23 cellular contexts compared by ENCODE assay signal in the genomic region with DNA sequence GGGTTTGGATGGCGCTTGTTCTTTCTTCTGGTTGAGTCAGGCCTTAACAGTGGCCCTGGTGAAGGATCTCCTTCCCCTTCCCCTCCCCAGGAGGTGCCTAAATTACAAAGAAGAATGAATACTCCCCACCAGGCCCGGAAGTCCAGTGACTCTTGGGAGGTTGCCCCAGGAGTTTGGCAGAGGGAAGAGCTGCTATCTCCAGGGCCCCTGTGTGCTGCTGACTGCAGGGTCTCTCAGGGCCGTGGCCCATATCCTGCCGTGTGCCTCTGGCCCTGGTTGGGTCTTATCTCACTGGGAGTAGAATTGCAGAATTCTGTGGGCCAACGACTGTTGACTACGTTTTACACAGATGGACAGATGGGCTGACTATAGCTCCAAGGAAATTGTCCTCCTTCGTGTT. TPM values are rescaled to one million over a fixed set of nuclear protein-coding genes. Genes with fewer than 3 reads are reported as not detected.
DNase-seq lines count a peak whose midpoint lies in the region; ATAC-seq, FAIRE-seq and TF ChIP-seq lines count a peak whose summit lies in the region.
"Had no signal": no experiment of that assay in that cellular context is flagged by ENCODE, and none has a peak within 500 bp of the region (broad histone marks: within the 10 kb centered on the region; RNA-seq: fewer than 3 reads in every experiment).

No MANE protein-coding gene starts in this region.

- TF ChIP-seq POLR2A in NB4 (IDR thresholded peaks at IDR 0.05; ENCODE audit: extremely low read depth, insufficient read length) (no peak), K562 (conservative IDR thresholded peaks at IDR 0.05) (no peak), sigmoid colon (IDR thresholded peaks at IDR 0.05) (no peak)

- TF ChIP-seq EP300 in K562 (IDR thresholded peaks at IDR 0.05; ENCODE audit: low read length) (no peak), sigmoid colon (IDR thresholded peaks at IDR 0.05) (no peak)

- H2AFZ ChIP-seq in K562 (ENCODE audit: low read depth, low read length), result no peak overlapping the region

- no peak for TF ChIP-seq RAD21 in K562 (CRISPR knock-in tag; conservative IDR thresholded peaks at IDR 0.05 in 1 of 2, IDR thresholded peaks at IDR 0.05 in 1 of 2)

- H3K9me3 ChIP-seq in K562 (replicated peaks; ENCODE audit: control insufficient read depth, insufficient read depth, low read depth, low read length), result no peaks in the 10 kb centered on the region
- H3K9me3 ChIP-seq in sigmoid colon, result no peaks in the 10 kb centered on the region
- H3K9me3 ChIP-seq: BLaER1 had no signal

- H3K27me3 ChIP-seq in K562 (ENCODE audit: control insufficient read depth in 2 of 2, insufficient read depth in 2 of 2, low read length in 2 of 2), result no peaks in the 10 kb centered on the region
- H3K27me3 ChIP-seq in sigmoid colon, result no peaks in the 10 kb centered on the region
- H3K27me3 ChIP-seq: BLaER1 had no signal

- peak overlapping the region; percentile 39; the same call in 2 of the 3 replicates for H3K27ac ChIP-seq in K562 (ENCODE audit: extremely low read depth, low read depth, low read length)
- peak overlapping the region; percentile 9 to 29 (median 14) for H3K27ac ChIP-seq in sigmoid colon
- H3K27ac ChIP-seq: BLaER1, KMS-11 had no signal

- H3K4me3 ChIP-seq in NB4 (ENCODE audit: low read depth, low read length) (no peak overlapping the region), K562 (no peak overlapping the region), sigmoid colon (no peak overlapping the region)
- H3K4me3 ChIP-seq: BLaER1 had no signal

- TF ChIP-seq CTCF in NB4 (IDR thresholded peaks at IDR 0.05; ENCODE audit: low read depth, low read length) (no peak), K562 (IDR thresholded peaks at IDR 0.05 in 2 of 3, conservative IDR thresholded peaks at IDR 0.05 in 1 of 3; ENCODE audit: insufficient read depth in 2 of 3, low read depth in 1 of 3, low read length in 3 of 3) (no peak), sigmoid colon (IDR thresholded peaks at IDR 0.05) (no peak)

- BruUV-seq in K562 (replicated peaks; lab: Mats Ljungman, UMichigan), result no TSS peak

- H3K9me1 ChIP-seq in K562 (ENCODE audit: control insufficient read depth, insufficient read depth, low read length), result peaks cover 8% of the 10 kb centered on the region

- peak; percentile 42 for FAIRE-seq in K562 (lab: Jason Lieb, UNC)
- FAIRE-seq: GM12891, GM19239 had no signal

- CTCF ChIA-PET in K562 (lab: Yijun Ruan, JAX; ENCODE audit: low intra/inter-chr PET ratio), result no interaction called here

- peaks cover 20% of the 10 kb centered on the region for H3K79me2 ChIP-seq in K562 (ENCODE audit: control insufficient read depth, insufficient read depth, low read length)

- in situ Hi-C loops in K562 (cut with MboI), result no loop called here

- WGBS in K562 (ENCODE audit: insufficient coverage, low coverage, missing lambda C conversion rate), result 22% methylated on average over 7 of the region's 7 CpGs
- WGBS in sigmoid colon, 2 donors, result 86 to 91% methylated on average over 7 of the region's 7 CpGs

- POLR2A ChIA-PET in K562 (lab: Yijun Ruan, JAX), result interaction anchor here (0.7 kb wide), 2 partner anchors 24 to 101 kb away, joined by 4 read pairs; no protein-coding TSS in a partner anchor

- H3K4me1 ChIP-seq in K562 (replicated peaks in 1 of 2; ENCODE audit: control insufficient read depth in 2 of 2, insufficient read depth in 2 of 2, low read length in 2 of 2) (peaks cover 13 to 31% of the 10 kb centered on the region in 2 experiments), sigmoid colon (peaks cover 0 to 51% (median 42%) of the 10 kb centered on the region in 4 donors)

- no peak overlapping the region for H3K4me2 ChIP-seq in K562 (ENCODE audit: insufficient read depth, low read length)
- H3K4me2 ChIP-seq: BLaER1, KMS-11 had no signal

- intact Hi-C loops in K562 (cut with micrococcal nuclease) (loop anchor here (5.0 to 10.0 kb wide), 2 partner anchors 106 to 288 kb away; no protein-coding TSS in a partner anchor), sigmoid colon (cut with DNase I) (loop anchor here (5.0 to 10.0 kb wide), 2 partner anchors 111 to 972 kb away; a partner anchor contains a TSS)

- H3K36me3 ChIP-seq in K562 (ENCODE audit: control insufficient read depth, insufficient read depth, low read length) (peaks cover 91% of the 10 kb centered on the region), sigmoid colon (peaks cover 36 to 72% (median 59%) of the 10 kb centered on the region in 4 donors)

- H3K9ac ChIP-seq in K562 (ENCODE audit: insufficient read depth in 1 of 2, low read depth in 2 of 2, low read length in 2 of 2), result peak overlapping the region in 1 of 2 experiments; percentile 73; a peak in 2 of 4 replicates
- H3K9ac ChIP-seq: BLaER1, KMS-11 had no signal

- peak; percentile 55 for ATAC-seq in K562
- no peak for ATAC-seq in GM21737 (IDR thresholded peaks at IDR 0.05; ENCODE audit: unreplicated experiment)

- no peaks in the 10 kb centered on the region; the same call in 1 of the 2 replicates for H4K20me1 ChIP-seq in K562 (replicated peaks; ENCODE audit: control insufficient read depth, insufficient read depth, low read length)

- peak; percentile 15 for DNase-seq in GF-D8 (lab: John Stamatoyannopoulos, UW)
- DNase-seq in NB4 (ENCODE audit: low read depth), result peak; percentile 73
- DNase-seq in K562 (ENCODE audit: extremely low read depth in 1 of 4, low spot score in 3 of 4), result peak in 2 of 4 experiments; percentile 55 to 67
- no peak for DNase-seq in sigmoid colon
- no peak for DNase-seq in effector CD8-positive, alpha-beta T cell (lab: John Stamatoyannopoulos, UW)
- no peak for DNase-seq in NK-92 (lab: John Stamatoyannopoulos, UW; ENCODE audit: unreplicated experiment)
- DNase-seq: ACHN; CD4-positive, alpha-beta T cell; DND-41; H9; NCI-H1105 treated with DMSO at 0.1 percent for 48 hours; NCI-H2029 treated with DMSO at 0.1 percent for 48 hours; NCI-H2171; NCI-H345; NCI-H524 treated with DMSO at 0.1 percent for 48 hours; NCI-H82; OCI-M1; SHP77 had no signal

TF ChIP-seq in K562, 482 proteins besides CTCF, POLR2A, EP300 and RAD21 (continues in another document):
- TF ChIP-seq, protein P1, sequence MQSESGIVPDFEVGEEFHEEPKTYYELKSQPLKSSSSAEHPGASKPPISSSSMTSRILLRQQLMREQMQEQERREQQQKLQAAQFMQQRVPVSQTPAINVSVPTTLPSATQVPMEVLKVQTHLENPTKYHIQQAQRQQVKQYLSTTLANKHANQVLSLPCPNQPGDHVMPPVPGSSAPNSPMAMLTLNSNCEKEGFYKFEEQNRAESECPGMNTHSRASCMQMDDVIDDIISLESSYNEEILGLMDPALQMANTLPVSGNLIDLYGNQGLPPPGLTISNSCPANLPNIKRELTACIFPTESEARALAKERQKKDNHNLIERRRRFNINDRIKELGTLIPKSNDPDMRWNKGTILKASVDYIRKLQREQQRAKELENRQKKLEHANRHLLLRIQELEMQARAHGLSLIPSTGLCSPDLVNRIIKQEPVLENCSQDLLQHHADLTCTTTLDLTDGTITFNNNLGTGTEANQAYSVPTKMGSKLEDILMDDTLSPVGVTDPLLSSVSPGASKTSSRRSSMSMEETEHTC (IDR thresholded peaks at IDR 0.05), result no peak
- TF ChIP-seq, protein P2, sequence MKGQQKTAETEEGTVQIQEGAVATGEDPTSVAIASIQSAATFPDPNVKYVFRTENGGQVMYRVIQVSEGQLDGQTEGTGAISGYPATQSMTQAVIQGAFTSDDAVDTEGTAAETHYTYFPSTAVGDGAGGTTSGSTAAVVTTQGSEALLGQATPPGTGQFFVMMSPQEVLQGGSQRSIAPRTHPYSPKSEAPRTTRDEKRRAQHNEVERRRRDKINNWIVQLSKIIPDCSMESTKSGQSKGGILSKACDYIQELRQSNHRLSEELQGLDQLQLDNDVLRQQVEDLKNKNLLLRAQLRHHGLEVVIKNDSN (CRISPR knock-in tag; IDR thresholded peaks at IDR 0.05), result no peak

RNA-seq across cellular contexts. Expression of a gene that starts 27.9 kb away (rescaled TPM):
- 47.3 and 76.5 TPM in 2 replicates for total RNA-seq in K562 (2011; cell fraction: chromatin; rRNA removed; ENCODE audit: low replicate concordance)
- 65.9 and 69.3 TPM in 2 replicates for total RNA-seq in K562 (2011; cell fraction: nucleolus; rRNA removed)
- total RNA-seq in K562 (2011; cell fraction: nucleoplasm; rRNA removed), result 70.5 and 70.8 TPM in 2 replicates
- 50.4 and 57.2 TPM in 2 replicates for total RNA-seq in K562 (2014; rRNA removed)
- 24.5 and 29.4 TPM in 2 replicates for total RNA-seq in K562 (2014; rRNA removed; fragmentation: Illumina TruSeq; extraction: Trizol)
- total RNA-seq in K562 (2015; rRNA removed; fragmentation: Illumina TruSeq; extraction: Trizol), result 36.4 and 41.2 TPM in 2 replicates
- total RNA-seq in K562 (2021), result 40.7 and 44.9 TPM in 2 replicates
- 46.8 and 48.4 TPM in 2 replicates for polyA plus RNA-seq in K562 (2011; rRNA removed)
- polyA plus RNA-seq in K562 (2011; cell fraction: cytosol; rRNA removed), result 54.8 and 62.0 TPM in 2 replicates
- 198 and 242 TPM in 2 replicates for polyA plus RNA-seq in K562 (2011; cell fraction: nucleus; rRNA removed)
- 24.4 and 26.8 TPM in 2 replicates for polyA plus RNA-seq in K562 (2012)
- 58.3 and 63.8 TPM in 2 replicates for polyA plus RNA-seq in K562 (2014; fragmentation: Illumina TruSeq; extraction: Trizol)
- 10 to 100 TPM; 12.9 to 13.2 TPM for polyA plus RNA-seq in K562 (2014; fragmentation: Nextera tagmentation; extraction: Ambion mirVana)
- polyA plus RNA-seq in K562 (2014; rRNA removed), result 34.9 and 40.7 TPM in 2 replicates
- 62.1 and 70.8 TPM in 2 replicates for polyA minus RNA-seq in K562 (2011; rRNA and poly(A)+ RNA removed)
- 57.1 and 64.3 TPM in 2 replicates for polyA minus RNA-seq in K562 (2011; cell fraction: cytosol; rRNA and poly(A)+ RNA removed)
- polyA minus RNA-seq in K562 (2011; cell fraction: nucleus; rRNA and poly(A)+ RNA removed), result 25.3 and 35.0 TPM in 2 replicates
- 100 to 1,000 TPM in 3 of 4 donors, 10 to 100 TPM in 1; 78.9 to 126 (median 108) TPM for total RNA-seq in sigmoid colon
- polyA plus RNA-seq in sigmoid colon, result 10 to 100 TPM; 12.7 to 75.3 (median 16.2) TPM

Comparison
In these comparisons a context has a peak if more than half of its experiments do, and no peak if none do; other contexts are left out.
1. DNase-seq: peak in GF-D8 (single experiment) and NB4 (single experiment); none in sigmoid colon (single experiment), effector CD8-positive, alpha-beta T cell (single experiment) and NK-92 (single experiment).